Comparison of ENCODE assay signal across 26 cellular contexts in the genomic region with DNA sequence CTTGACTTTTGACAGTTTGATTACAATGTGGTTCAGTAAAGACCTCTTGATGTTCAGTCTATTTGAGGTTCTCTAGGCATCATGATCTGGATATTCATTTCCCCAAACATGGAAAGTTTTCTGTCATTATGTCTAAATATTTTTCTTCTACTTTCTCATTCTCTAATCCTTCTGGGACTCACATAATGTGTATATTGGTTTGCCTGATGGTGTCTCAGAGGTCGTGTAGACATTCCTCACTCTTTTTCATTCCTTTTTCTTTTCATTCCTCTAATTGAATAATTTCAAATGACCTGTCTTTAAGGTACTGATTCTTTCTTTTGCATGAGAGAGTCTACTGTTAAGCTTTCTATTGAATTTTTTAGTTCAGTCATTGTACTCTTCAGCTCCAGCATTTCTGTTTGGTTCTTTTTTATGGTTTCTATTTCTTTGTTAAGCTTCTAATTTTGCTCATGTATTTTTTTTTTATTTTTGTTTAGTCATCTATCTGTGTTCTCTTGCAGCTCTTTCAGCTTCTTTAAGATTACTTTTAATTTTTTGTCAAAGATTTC.
"Had no signal": no experiment of that assay in that cellular context is flagged by ENCODE, and none has a peak within 500 bp of the region (broad histone marks: within the 10 kb centered on the region; RNA-seq: fewer than 3 reads in every experiment).

No MANE protein-coding gene starts in this region.

- ATAC-seq: left colon; left lung; lower lobe of right lung; naive thymus-derived CD8-positive, alpha-beta T cell; pancreas; sciatic nerve; stimulated activated naive B cell treated with anti-CD40 and anti-IgM and Interleukin-4, amounts not matched to agents 10 μg/mL and 1 μg/mL and 100 μg/mL, for 72 hours; stimulated activated naive CD8-positive, alpha-beta T cell treated with anti-CD3 and anti-CD28 coated beads, Interleukin-15, Interleukin-2, amounts not matched to agents 100 U/mL and 50 U/mL, for 24 hours had no signal

- H3K4me1 ChIP-seq: left lung, lower lobe of right lung, pancreas, prostate gland, stomach, testis, thyroid gland, transverse colon, upper lobe of left lung had no signal

- H3K27me3 ChIP-seq: left lung, pancreas, stomach, testis, thyroid gland, transverse colon, upper lobe of left lung had no signal

- H3K36me3 ChIP-seq: left lung, lower lobe of right lung, pancreas, prostate gland, stomach, thyroid gland, transverse colon, upper lobe of left lung had no signal

- H3K27ac ChIP-seq: left lung, lower lobe of right lung, pancreas, prostate gland, skin epidermis, stomach, testis, thyroid gland, transverse colon, upper lobe of left lung had no signal

- FAIRE-seq: keratinocyte had no signal

- H3K9me3 ChIP-seq: pancreas, prostate gland, testis, thyroid gland had no signal

- H3K4me3 ChIP-seq: left lung, lower lobe of right lung, pancreas, prostate gland, skin epidermis, stomach, testis, thyroid gland, transverse colon, upper lobe of left lung had no signal

- DNase-seq: hippocampal formation; kidney glomerular epithelial cell; left colon; left lung; lower lobe of right lung; mammary epithelial cell; mesenchymal stem cell; naive thymus-derived CD8-positive, alpha-beta T cell; nucleus accumbens; pancreas; posterior cingulate gyrus; stimulated activated CD4-positive, alpha-beta T cell treated with anti-CD3 and anti-CD28 coated beads, Interleukin-12 subunit alpha, Interleukin-12 subunit beta, amount 100 ng/mL, for 4 hours; stimulated activated CD4-positive, alpha-beta T cell treated with anti-CD3 and anti-CD28 coated beads, Interleukin-15, amount 100 ng/mL, for 24 hours; stimulated activated CD4-positive, alpha-beta T cell treated with anti-CD3 and anti-CD28 coated beads, Interleukin-2, amount 100 ng/mL, for 24 hours; stimulated activated CD4-positive, alpha-beta T cell treated with anti-CD3 and anti-CD28 coated beads, Interleukin-4, amount 100 ng/mL, for 1 hour; stimulated activated naive B cell treated with anti-CD40 and anti-IgM and Interleukin-4, amounts not matched to agents 10 μg/mL and 1 μg/mL and 100 μg/mL, for 72 hours; stimulated activated naive CD8-positive, alpha-beta T cell treated with anti-CD3 and anti-CD28 coated beads, Interleukin-15, Interleukin-2, amounts not matched to agents 100 U/mL and 50 U/mL, for 24 hours; stomach; testis; thyroid gland; transverse colon; upper lobe of left lung had no signal
